ENCODE assay signal across 19 cellular contexts in the genomic region with DNA sequence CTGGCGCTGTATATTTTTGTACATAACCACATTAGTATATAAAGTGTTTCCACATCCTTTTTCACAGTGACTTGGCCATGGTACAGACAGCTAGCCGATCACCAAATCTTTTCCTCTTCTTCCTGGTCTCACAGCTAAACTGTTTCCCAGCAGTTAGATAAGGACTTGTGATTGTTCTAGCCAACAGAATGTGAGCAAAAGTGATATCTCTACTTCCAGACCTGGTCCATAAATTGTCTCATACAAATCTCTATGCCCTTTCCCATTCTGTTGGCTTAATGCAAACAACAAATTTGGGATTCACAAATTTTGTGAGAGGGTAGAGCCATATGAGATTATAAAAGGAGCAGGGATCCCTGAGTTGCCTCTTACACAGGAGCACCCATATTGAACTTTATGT. TPM values are rescaled to one million over a fixed set of nuclear protein-coding genes. Genes with fewer than 3 reads are reported as not detected.
"Had no signal": no experiment of that assay in that cellular context is flagged by ENCODE, and none has a peak within 500 bp of the region (broad histone marks: within the 10 kb centered on the region; RNA-seq: fewer than 3 reads in every experiment).

No MANE protein-coding gene starts in this region.

- DNase-seq: effector memory CD4-positive, alpha-beta T cell; heart left ventricle; kidney glomerular epithelial cell; mammary epithelial cell; occipital lobe; pancreas; right cardiac atrium; small intestine; stimulated activated CD4-positive, alpha-beta T cell treated with anti-CD3 and anti-CD28 coated beads, Interleukin-12 subunit alpha, Interleukin-12 subunit beta, amount 100 ng/mL, for 4 hours; stimulated activated naive CD4-positive, alpha-beta T cell treated with Interleukin-2 at 50 U/mL for 16 hours; trophoblast cell had no signal

- H3K4me3 ChIP-seq: heart left ventricle, pancreas had no signal

- FAIRE-seq: endometrium, frontal cortex, islet of Langerhans, pancreas, small intestine had no signal

- H3K4me1 ChIP-seq: heart left ventricle, pancreas had no signal

- ATAC-seq: esophagus mucosa, heart left ventricle, left lobe of liver, right cardiac atrium had no signal

- H3K27ac Mint-ChIP-seq: progenitor cell of endocrine pancreas had no signal

- H3K27me3 Mint-ChIP-seq: progenitor cell of endocrine pancreas had no signal

- H3K9me3 Mint-ChIP-seq: nephron had no signal

- H3K27ac ChIP-seq: heart left ventricle, pancreas had no signal

- H3K9me3 ChIP-seq: heart left ventricle, pancreas had no signal

- H3K27me3 ChIP-seq: heart left ventricle, pancreas had no signal

RNA-seq across cellular contexts. Expression of a gene that starts 43.2 kb away (rescaled TPM):
- total RNA-seq: esophagus mucosa, left lobe of liver, mesenteric fat pad had no signal
